In genomic region chr7:74725840-74726239, GRCh38 we compare ENCODE assay signal across 1 cellular context.
TF ChIP-seq lines count a peak whose summit lies in the region.

No MANE protein-coding gene starts in this region.

TF ChIP-seq in IMR-90, 13 proteins besides CTCF, POLR2A, EP300 and RAD21:
- TF ChIP-seq USF2 (IDR thresholded peaks at IDR 0.05; ENCODE audit: low read depth, low read length) = no peak
- no peak for TF ChIP-seq MXI1 (IDR thresholded peaks at IDR 0.05; ENCODE audit: borderline replicate concordance, low read depth, low read length)
- no peak for TF ChIP-seq ELK1 (IDR thresholded peaks at IDR 0.05; ENCODE audit: borderline replicate concordance, low read depth, low read length)
- TF ChIP-seq FOS (IDR thresholded peaks at IDR 0.05; ENCODE audit: low read depth, low read length) = no peak
